8 cellular contexts compared by ENCODE assay signal in the genomic region with DNA sequence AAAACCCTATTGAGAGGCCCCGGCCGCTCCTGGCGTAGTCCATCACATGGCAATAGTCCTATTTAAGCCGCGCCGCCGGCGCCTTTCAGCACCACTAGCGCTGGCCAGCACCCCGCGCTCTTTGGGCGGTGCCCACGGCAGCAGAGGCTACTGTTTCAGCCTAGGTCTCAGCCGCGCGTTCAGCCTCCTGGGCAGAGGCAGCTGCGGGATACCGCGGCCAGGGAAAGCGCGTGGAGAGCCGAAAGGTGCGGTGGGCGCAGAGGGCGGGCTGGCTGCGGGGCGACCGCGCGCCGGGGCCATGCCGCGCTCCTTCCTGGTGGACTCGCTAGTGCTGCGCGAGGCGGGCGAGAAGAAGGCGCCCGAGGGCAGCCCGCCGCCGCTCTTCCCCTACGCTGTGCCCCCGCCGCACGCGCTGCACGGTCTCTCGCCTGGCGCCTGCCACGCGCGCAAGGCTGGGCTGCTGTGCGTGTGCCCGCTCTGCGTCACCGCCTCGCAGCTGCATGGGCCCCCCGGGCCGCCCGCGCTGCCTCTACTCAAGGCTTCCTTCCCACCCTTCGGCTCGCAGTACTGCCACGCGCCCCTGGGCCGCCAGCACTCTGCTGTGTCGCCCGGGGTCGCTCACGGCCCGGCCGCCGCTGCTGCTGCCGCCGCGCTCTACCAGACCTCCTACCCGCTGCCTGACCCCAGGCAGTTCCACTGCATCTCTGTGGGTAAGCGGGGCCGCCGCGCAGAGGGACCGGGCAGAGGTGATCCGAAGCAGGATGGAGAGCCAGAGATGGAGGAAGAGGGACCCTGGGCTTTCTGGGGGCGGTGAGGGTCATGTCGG.
DNase-seq lines count a peak whose midpoint lies in the region; ATAC-seq and TF ChIP-seq lines count a peak whose summit lies in the region.

A gene (plus strand): TSS at position 91 of the 826 bp plus-strand sequence. CDS start 208 bp downstream, at position 299.

- no peaks in the 10 kb centered on the region for H3K36me3 ChIP-seq in WERI-Rb-1

- peaks cover 92 to 96% of the 10 kb centered on the region in 2 donors for H3K27me3 Mint-ChIP-seq in effector memory CD8-positive, alpha-beta T cell
- peaks cover 47% of the 10 kb centered on the region for H3K27me3 Mint-ChIP-seq in memory B cell

- peak; percentile 77 for DNase-seq in activated effector memory CD4-positive, alpha-beta T cell treated with anti-CD3 and anti-CD28 coated beads, Interleukin-2, amount 50 U/mL, for 16 hours
- DNase-seq in activated effector memory CD4-positive, alpha-beta T cell treated with Interleukin-2 at 50 U/mL for 16 hours: no peak
- DNase-seq in WERI-Rb-1 (no peak), memory B cell (ENCODE audit: low spot score in 2 of 2) (no peak), NCI-H774 (lab: John Stamatoyannopoulos, UW) (no peak)
- peak; percentile 9 to 31 (median 27) for DNase-seq in effector memory CD8-positive, alpha-beta T cell
- peak; percentile 11 for DNase-seq in stimulated activated CD8-positive, alpha-beta memory T cell treated with anti-CD3 and anti-CD28 coated beads, Interleukin-12 subunit alpha, Interleukin-12 subunit beta, amount 100 ng/mL, for 24 hours (ENCODE audit: extremely low read depth)

- H3K27ac ChIP-seq in WERI-Rb-1: no peak within 1 kb of the TSS

- peaks cover 98% of the 10 kb centered on the region for H3K27me3 ChIP-seq in WERI-Rb-1 (ENCODE audit: insufficient read depth, low read depth, severe bottlenecking)

- peaks cover 4 to 5% of the 10 kb centered on the region in 2 donors for H3K9me3 Mint-ChIP-seq in effector memory CD8-positive, alpha-beta T cell
- H3K9me3 Mint-ChIP-seq in memory B cell: no peaks in the 10 kb centered on the region

- peaks cover 6% of the 10 kb centered on the region for H3K36me3 Mint-ChIP-seq in effector memory CD8-positive, alpha-beta T cell (ENCODE audit: insufficient read depth)
- peaks cover 7% of the 10 kb centered on the region for H3K36me3 Mint-ChIP-seq in memory B cell

- H3K9me3 ChIP-seq in WERI-Rb-1 (ENCODE audit: severe bottlenecking): peaks cover 51% of the 10 kb centered on the region

- ATAC-seq in effector memory CD8-positive, alpha-beta T cell (replicated peaks): peak; percentile 74
- ATAC-seq in memory B cell (ENCODE audit: low read depth) (peak; percentile 59), HG02973 (IDR thresholded peaks at IDR 0.05; ENCODE audit: unreplicated experiment) (no peak)

- no peak within 1 kb of the TSS for H3K27ac Mint-ChIP-seq in effector memory CD8-positive, alpha-beta T cell
- H3K27ac Mint-ChIP-seq in memory B cell: peak within 1 kb of the TSS; percentile 43

- peaks cover 29 to 31% of the 10 kb centered on the region in 2 donors for H3K4me1 Mint-ChIP-seq in effector memory CD8-positive, alpha-beta T cell (ENCODE audit: low read depth in 2 of 2)
- H3K4me1 Mint-ChIP-seq in memory B cell: peaks cover 33% of the 10 kb centered on the region

- peak within 1 kb of the TSS; percentile 2; the same call in 1 of the 2 replicates for H3K4me3 ChIP-seq in WERI-Rb-1 (ENCODE audit: low read depth, low read length)

- no peak for TF ChIP-seq CTCF in WERI-Rb-1 (IDR thresholded peaks at IDR 0.05; ENCODE audit: low read depth, low read length)

- peak within 1 kb of the TSS; percentile 88 to 89 for H3K4me3 Mint-ChIP-seq in effector memory CD8-positive, alpha-beta T cell
- H3K4me3 Mint-ChIP-seq in memory B cell: peak within 1 kb of the TSS; percentile 79

Comparison
In these comparisons a context has a peak if more than half of its experiments do, and no peak if none do; other contexts are left out.
1. DNase-seq: peak in activated effector memory CD4-positive, alpha-beta T cell treated with anti-CD3 and anti-CD28 coated beads, Interleukin-2, amount 50 U/mL, for 16 hours (single experiment), effector memory CD8-positive, alpha-beta T cell (3 of 3) and stimulated activated CD8-positive, alpha-beta memory T cell treated with anti-CD3 and anti-CD28 coated beads, Interleukin-12 subunit alpha, Interleukin-12 subunit beta, amount 100 ng/mL, for 24 hours (single experiment); none in activated effector memory CD4-positive, alpha-beta T cell treated with Interleukin-2 at 50 U/mL for 16 hours (single experiment), WERI-Rb-1 (single experiment), memory B cell (0 of 2) and NCI-H774 (single experiment).